ENCODE assay signal across 13 cellular contexts in genomic region chr17:34757106-34757505, GRCh38.
A peak's percentile ranks its signal among the peaks of the same experiment; 100 is the strongest.
DNase-seq lines count a peak whose midpoint lies in the region; ATAC-seq and TF ChIP-seq lines count a peak whose summit lies in the region.
"Had no signal": no experiment of that assay in that cellular context is flagged by ENCODE, and none has a peak within 500 bp of the region (broad histone marks: within the 10 kb centered on the region; RNA-seq: fewer than 3 reads in every experiment).

No MANE protein-coding gene starts in this region.

- H3K4me1 ChIP-seq in heart right ventricle (peaks cover 0 to 11% (median 0%) of the 10 kb centered on the region in 9 donors), adrenal gland (replicated peaks in 1 of 2) (peaks cover 3 to 4% of the 10 kb centered on the region in 2 donors), upper lobe of right lung (no peaks in the 10 kb centered on the region)
- H3K4me1 ChIP-seq: BLaER1 had no signal

- peaks cover 0 to 23% (median 0%) of the 10 kb centered on the region in 7 donors for H3K27me3 ChIP-seq in heart right ventricle
- H3K27me3 ChIP-seq in adrenal gland, result no peaks in the 10 kb centered on the region
- no peaks in the 10 kb centered on the region for H3K27me3 ChIP-seq in upper lobe of right lung
- H3K27me3 ChIP-seq: BLaER1 had no signal

- H3K27me3 Mint-ChIP-seq in nephron (ENCODE audit: low read depth), result peaks cover 13% of the 10 kb centered on the region

- H3K27ac ChIP-seq in heart right ventricle (no peak overlapping the region), adrenal gland (peak overlapping the region in 2 of 5 donors; percentile 37 to 59), upper lobe of right lung (no peak overlapping the region)
- H3K27ac ChIP-seq: BLaER1 had no signal

- peaks cover 31% of the 10 kb centered on the region for H3K4me1 Mint-ChIP-seq in nephron
- H3K4me1 Mint-ChIP-seq: CD4-positive, CD25-positive, alpha-beta regulatory T cell had no signal

- H3K36me3 ChIP-seq in heart right ventricle, result no peaks in the 10 kb centered on the region
- H3K36me3 ChIP-seq in adrenal gland (replicated peaks in 1 of 2), result no peaks in the 10 kb centered on the region
- H3K36me3 ChIP-seq in upper lobe of right lung, result no peaks in the 10 kb centered on the region
- H3K36me3 ChIP-seq: BLaER1 had no signal

- no peak overlapping the region for H3K4me3 Mint-ChIP-seq in nephron
- H3K4me3 Mint-ChIP-seq: CD4-positive, CD25-positive, alpha-beta regulatory T cell had no signal

- no peak for ATAC-seq in heart right ventricle
- no peak for ATAC-seq in upper lobe of right lung

- TF ChIP-seq CTCF in heart right ventricle (IDR thresholded peaks at IDR 0.05), result no peak
- no peak for TF ChIP-seq CTCF in adrenal gland (IDR thresholded peaks at IDR 0.05)
- no peak for TF ChIP-seq CTCF in nephron (IDR thresholded peaks at IDR 0.05; ENCODE audit: unreplicated experiment in 3 of 3)
- no peak for TF ChIP-seq CTCF in upper lobe of right lung (IDR thresholded peaks at IDR 0.05)

- H3K9me3 Mint-ChIP-seq in nephron, result no peaks in the 10 kb centered on the region

- H3K27ac Mint-ChIP-seq in nephron, result peak overlapping the region in 2 of 3 experiments; percentile 31 to 71
- H3K27ac Mint-ChIP-seq: CD4-positive, CD25-positive, alpha-beta regulatory T cell had no signal

- H3K4me3 ChIP-seq in heart right ventricle (no peak overlapping the region), adrenal gland (no peak overlapping the region), upper lobe of right lung (no peak overlapping the region)
- H3K4me3 ChIP-seq: BLaER1 had no signal

- no peak for TF ChIP-seq POLR2A in adrenal gland (IDR thresholded peaks at IDR 0.05)

- intact Hi-C loops in cardiac septum (cut with DNase I), result no loop called here
- intact Hi-C loops in heart right ventricle (cut with DNase I), result no loop called here
- intact Hi-C loops in adrenal gland (cut with DNase I), result no loop called here
- intact Hi-C loops in upper lobe of right lung (cut with DNase I), result no loop called here

- WGBS in heart right ventricle, 2 donors, result 79 to 81% methylated on average over 4 of the region's 4 CpGs
- 41 to 70% (median 59%) methylated on average over 2 to 4 of the region's 4 CpGs for WGBS in adrenal gland, 4 donors

- H3K9me3 ChIP-seq in heart right ventricle, result no peaks in the 10 kb centered on the region
- no peaks in the 10 kb centered on the region for H3K9me3 ChIP-seq in adrenal gland (replicated peaks in 1 of 3)
- no peaks in the 10 kb centered on the region for H3K9me3 ChIP-seq in upper lobe of right lung
- H3K9me3 ChIP-seq: BLaER1 had no signal

- DNase-seq in cardiac septum (ENCODE audit: low spot score) (peak; percentile 7), heart right ventricle (no peak), adrenal gland (peak in 5 of 7 donors; percentile 23 to 52 (median 35)), NAMALWA (ENCODE audit: low spot score) (no peak), NCI-H2196 (lab: John Stamatoyannopoulos, UW; ENCODE audit: unreplicated experiment) (no peak), upper lobe of right lung (no peak)
- DNase-seq: 8988T; AML-193; CD4-positive, CD25-positive, alpha-beta regulatory T cell; DMS53; GF-D8 had no signal

- H3K36me3 Mint-ChIP-seq in nephron (ENCODE audit: low read depth), result no peaks in the 10 kb centered on the region
- H3K36me3 Mint-ChIP-seq: CD4-positive, CD25-positive, alpha-beta regulatory T cell had no signal

Comparison
In these comparisons a context has a peak if more than half of its experiments do, and no peak if none do; other contexts are left out.
1. DNase-seq: peak in cardiac septum (single experiment) and adrenal gland (5 of 7); none in heart right ventricle (0 of 2), NAMALWA (single experiment), NCI-H2196 (single experiment) and upper lobe of right lung (single experiment).